Comparison of ENCODE assay signal across 8 cellular contexts in the genomic region with DNA sequence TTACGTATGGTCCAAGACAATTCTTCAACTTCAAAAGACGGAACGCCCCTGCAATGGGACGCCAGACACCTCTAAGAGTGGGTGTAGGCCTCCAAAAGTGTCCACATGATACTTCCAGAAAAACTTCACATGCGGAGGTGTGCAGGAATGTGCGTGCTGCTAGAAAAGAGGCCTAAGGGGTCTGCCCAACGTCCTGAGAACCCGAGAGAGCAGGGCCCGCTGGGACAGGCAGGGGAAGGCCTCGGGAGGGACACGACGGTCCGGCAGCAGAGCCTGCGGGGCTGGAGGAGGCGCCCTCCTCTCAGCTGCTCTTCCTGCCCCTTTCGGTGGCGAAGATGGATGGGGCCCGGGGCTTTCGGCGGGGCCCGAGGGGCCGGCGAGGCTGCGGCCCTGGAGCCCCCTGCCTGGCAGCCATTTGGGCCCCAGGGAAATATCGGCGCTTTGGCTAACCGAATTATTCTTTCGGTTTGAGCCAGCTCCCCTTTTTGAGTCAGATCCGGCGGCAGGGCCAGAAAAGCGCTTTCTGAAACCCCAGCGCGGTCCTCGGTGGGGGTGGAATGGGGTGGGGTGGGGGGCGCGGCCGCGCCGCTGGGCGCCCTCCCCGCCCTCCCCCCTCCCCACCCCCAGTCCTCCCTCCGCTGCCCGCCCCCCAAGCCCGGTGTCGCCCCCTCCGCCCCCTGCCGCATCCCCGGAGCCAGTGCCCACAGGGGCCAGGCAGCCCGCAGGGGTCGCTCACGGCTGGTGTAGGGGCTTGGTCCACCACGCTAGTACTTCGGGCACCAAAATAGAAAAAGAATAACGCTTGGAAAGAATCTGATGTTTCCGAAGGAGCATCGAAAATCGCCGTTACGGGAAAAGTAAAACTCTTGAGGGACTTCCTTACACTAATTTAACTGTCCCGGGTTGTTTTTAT. TPM values are rescaled to one million over a fixed set of nuclear protein-coding genes. Genes with fewer than 3 reads are reported as not detected.
DNase-seq lines count a peak whose midpoint lies in the region; ATAC-seq and TF ChIP-seq lines count a peak whose summit lies in the region.

No MANE protein-coding gene starts in this region.

- H3K27me3 Mint-ChIP-seq in CD4-positive, alpha-beta memory T cell: no peaks in the 10 kb centered on the region
- no peaks in the 10 kb centered on the region for H3K27me3 Mint-ChIP-seq in endothelial cell (ENCODE audit: unreplicated experiment)

- peaks cover 0 to 1% (median 0%) of the 10 kb centered on the region in 8 donors for H3K9me3 Mint-ChIP-seq in CD4-positive, alpha-beta memory T cell
- no peaks in the 10 kb centered on the region for H3K9me3 Mint-ChIP-seq in endothelial cell (ENCODE audit: unreplicated experiment)

- H3K27ac Mint-ChIP-seq in CD4-positive, alpha-beta memory T cell: peak overlapping the region; percentile 68 to 93 (median 86)
- H3K27ac Mint-ChIP-seq in endothelial cell (ENCODE audit: unreplicated experiment): peak overlapping the region; percentile 15

- no peak for TF ChIP-seq EP300 in upper lobe of left lung (IDR thresholded peaks at IDR 0.05)

- peaks cover 32 to 72% (median 53%) of the 10 kb centered on the region in 4 donors for H3K4me1 Mint-ChIP-seq in CD4-positive, alpha-beta memory T cell
- peaks cover 10% of the 10 kb centered on the region for H3K4me1 Mint-ChIP-seq in endothelial cell (ENCODE audit: unreplicated experiment)

- H3K14ac ChIP-seq in neuronal stem cell (ENCODE audit: low read length): no peak overlapping the region

- H3K4me3 ChIP-seq in CD4-positive, alpha-beta memory T cell (ENCODE audit: low read length in 2 of 2): peak overlapping the region; percentile 29 to 64
- H3K4me3 ChIP-seq in neuronal stem cell (ENCODE audit: low read length in 2 of 2) (peak overlapping the region in 1 of 2 donors; percentile 53), upper lobe of left lung (peak overlapping the region; percentile 61 to 68 (median 63))

- CTCF ChIA-PET in CD4-positive, alpha-beta memory T cell (lab: Charles Lee; ENCODE audit: partially characterized antibody): interaction anchor here (0.7 to 15.1 kb wide), 13 partner anchors 8 to 207 kb away, joined by 3 to 169 read pairs (median 6); partner anchors contain the start of gene ARID5A

- H2AFZ ChIP-seq in neuronal stem cell (ENCODE audit: low read length): peak overlapping the region; percentile 61

- peaks cover 73% of the 10 kb centered on the region for H3K4me1 ChIP-seq in CD4-positive, alpha-beta memory T cell (ENCODE audit: insufficient read depth, low read length)
- peaks cover 0 to 3% of the 10 kb centered on the region in 2 donors for H3K4me1 ChIP-seq in neuronal stem cell (ENCODE audit: control insufficient read depth in 2 of 2, insufficient read depth in 1 of 2, low read depth in 1 of 2, low read length in 2 of 2)
- H3K4me1 ChIP-seq in upper lobe of left lung: peaks cover 34 to 55% (median 48%) of the 10 kb centered on the region in 4 donors

- H3K4ac ChIP-seq in neuronal stem cell (ENCODE audit: low read length): no peak overlapping the region

- TF ChIP-seq CTCF in endothelial cell (IDR thresholded peaks at IDR 0.05; ENCODE audit: unreplicated experiment) (no peak), upper lobe of left lung (IDR thresholded peaks at IDR 0.05) (peak in 2 of 6 experiments; percentile 19 to 60)

- H3K18ac ChIP-seq in neuronal stem cell (ENCODE audit: low read length): peak overlapping the region; percentile 81

- no peaks in the 10 kb centered on the region for H3K36me3 ChIP-seq in CD4-positive, alpha-beta memory T cell (ENCODE audit: insufficient read depth, low read length)
- H3K36me3 ChIP-seq in neuronal stem cell (replicated peaks in 1 of 2; ENCODE audit: control insufficient read depth in 2 of 2, insufficient read depth in 2 of 2, low read length in 2 of 2): no peaks in the 10 kb centered on the region
- no peaks in the 10 kb centered on the region for H3K36me3 ChIP-seq in upper lobe of left lung

- no peak for TF ChIP-seq POLR2A in upper lobe of left lung (IDR thresholded peaks at IDR 0.05)

- no peaks in the 10 kb centered on the region for H3K9me3 ChIP-seq in CD4-positive, alpha-beta memory T cell (ENCODE audit: control insufficient read depth in 1 of 2, low read length in 2 of 2)
- H3K9me3 ChIP-seq in neuronal stem cell (replicated peaks in 1 of 2; ENCODE audit: control insufficient read depth in 2 of 2, insufficient read depth in 1 of 2, low read depth in 1 of 2, low read length in 2 of 2) (no peaks in the 10 kb centered on the region), upper lobe of left lung (no peaks in the 10 kb centered on the region)

- ATAC-seq in HG02623 (IDR thresholded peaks at IDR 0.05; ENCODE audit: unreplicated experiment) (peak; percentile 31), upper lobe of left lung (ENCODE audit: low FRiP score in 2 of 2) (peak in 1 of 2 donors; percentile 20), GM18517 (IDR thresholded peaks at IDR 0.05; ENCODE audit: unreplicated experiment) (no peak)

- H3K36me3 Mint-ChIP-seq in CD4-positive, alpha-beta memory T cell: no peaks in the 10 kb centered on the region
- peaks cover 4% of the 10 kb centered on the region for H3K36me3 Mint-ChIP-seq in endothelial cell (ENCODE audit: low read depth, unreplicated experiment)

- no peak overlapping the region for H3K23ac ChIP-seq in neuronal stem cell (ENCODE audit: low read depth, low read length, poor library complexity)

- H2BK15ac ChIP-seq in neuronal stem cell (ENCODE audit: low read length): no peak overlapping the region

- H2BK120ac ChIP-seq in neuronal stem cell (ENCODE audit: low read depth, low read length): no peak overlapping the region

- peak overlapping the region; percentile 50 for H3K4me2 ChIP-seq in neuronal stem cell (ENCODE audit: insufficient read depth, low read length, poor library complexity, severe bottlenecking)

- H4K8ac ChIP-seq in neuronal stem cell (ENCODE audit: low read depth, low read length): no peak overlapping the region

- H2BK12ac ChIP-seq in neuronal stem cell (ENCODE audit: low read length): no peak overlapping the region

- no peaks in the 10 kb centered on the region for H3K27me3 ChIP-seq in CD4-positive, alpha-beta memory T cell (ENCODE audit: insufficient read depth, low read length)
- peaks cover 0 to 70% (median 10%) of the 10 kb centered on the region in 3 experiments for H3K27me3 ChIP-seq in neuronal stem cell (ENCODE audit: control insufficient read depth in 3 of 3, insufficient read depth in 3 of 3, low read depth in 1 of 3, low read length in 3 of 3)
- H3K27me3 ChIP-seq in upper lobe of left lung: no peaks in the 10 kb centered on the region

- no peaks in the 10 kb centered on the region for H3K79me1 ChIP-seq in neuronal stem cell (ENCODE audit: low read depth, low read length)

- H4K91ac ChIP-seq in neuronal stem cell (ENCODE audit: low read depth, low read length, poor library complexity): no peak overlapping the region

- H3K27ac ChIP-seq in CD4-positive, alpha-beta memory T cell (ENCODE audit: low read depth, low read length): peak overlapping the region; percentile 55
- H3K27ac ChIP-seq in neuronal stem cell (replicated peaks; ENCODE audit: low read length) (no peak overlapping the region), upper lobe of left lung (peak overlapping the region; percentile 87 to 94 (median 92))

- no peak overlapping the region for H2BK5ac ChIP-seq in neuronal stem cell (ENCODE audit: low read length)

- no peak overlapping the region for H3K9ac ChIP-seq in neuronal stem cell (ENCODE audit: low read depth, low read length, poor library complexity)

- peak overlapping the region; percentile 80 to 86 (median 83) for H3K4me3 Mint-ChIP-seq in CD4-positive, alpha-beta memory T cell
- peak overlapping the region; percentile 63 for H3K4me3 Mint-ChIP-seq in endothelial cell (ENCODE audit: unreplicated experiment)

- H2AK5ac ChIP-seq in neuronal stem cell (ENCODE audit: low read depth, low read length): peak overlapping the region; percentile 6

- peak; percentile 47 to 63 (median 49) for DNase-seq in CD4-positive, alpha-beta memory T cell
- DNase-seq in activated CD4-positive, alpha-beta T cell treated with anti-CD3 and anti-CD28 coated beads, Interleukin-2, amount 50 U/mL, for 1 hour: peak; percentile 41
- peak; percentile 59 for DNase-seq in endothelial cell (ENCODE audit: low spot score)
- peak; percentile 23 for DNase-seq in neuronal stem cell (ENCODE audit: low spot score)
- DNase-seq in upper lobe of left lung: peak in 1 of 2 donors; percentile 87
- DNase-seq in DMS53 treated with DMSO at 0.1 percent for 48 hours (lab: John Stamatoyannopoulos, UW; ENCODE audit: unreplicated experiment): no peak

- WGBS in neuronal stem cell (ENCODE audit: extremely low coverage in 2 of 2, insufficient read length in 2 of 2, insufficient replicate concordance in 1 of 2), 2 donors: no CpG with 5 or more reads among the region's 60 CpGs
- 10 to 22% methylated on average over 17 to 43 of the region's 60 CpGs for WGBS in upper lobe of left lung, 2 donors

- POLR2A ChIA-PET in CD4-positive, alpha-beta memory T cell (lab: Charles Lee; ENCODE audit: partially characterized antibody): interaction anchor here (1.1 to 17.7 kb wide), 7 partner anchors 11 to 185 kb away, joined by 3 to 320 read pairs (median 6); partner anchors contain the start of gene ARID5A

- intact Hi-C loops in CD4-positive, alpha-beta memory T cell (cut with micrococcal nuclease): loop anchor here (1.0 kb wide), 2 partner anchors 10 to 27 kb away; no protein-coding TSS in a partner anchor

RNA-seq across cellular contexts. Expression of gene ARID5A, which starts 9.2 kb away (rescaled TPM):
- total RNA-seq in CD4-positive, alpha-beta memory T cell: 10 to 100 TPM; 80.0 to 83.8 TPM
- polyA plus RNA-seq in CD4-positive, alpha-beta memory T cell: 10 to 100 TPM; 31.4 to 69.6 TPM
- total RNA-seq in endothelial cell (ENCODE audit: unreplicated experiment): 16.4 TPM
- 1.7 TPM for polyA plus RNA-seq in neuronal stem cell (2013, experiment 1 of 2)
- polyA plus RNA-seq in neuronal stem cell (2013, experiment 2 of 2): 1.5 TPM
- total RNA-seq in upper lobe of left lung: 10 to 100 TPM; 18.6 to 57.2 (median 39.7) TPM

RNA-seq across cellular contexts. Expression of gene NEURL3, which starts 22.2 kb away (rescaled TPM):
- total RNA-seq in CD4-positive, alpha-beta memory T cell: under 1 TPM in 1 of 2 experiments, not detected in 1; 0.22 TPM
- polyA plus RNA-seq in CD4-positive, alpha-beta memory T cell: not detected
- not detected for total RNA-seq in endothelial cell (ENCODE audit: unreplicated experiment)
- polyA plus RNA-seq in neuronal stem cell (2013, experiment 1 of 2): 0.06 TPM
- not detected for polyA plus RNA-seq in neuronal stem cell (2013, experiment 2 of 2)
- total RNA-seq in upper lobe of left lung: 1 to 10 TPM in 2 of 6 donors, under 1 TPM in 1, not detected in 3; 0.61 to 2.6 (median 1.1) TPM
